In genomic region chr9:35000535-35001284, GRCh38 we compare ENCODE assay signal across 14 cellular contexts. TPM values are rescaled to one million over a fixed set of nuclear protein-coding genes. Genes with fewer than 3 reads are reported as not detected.
A peak's percentile ranks its signal among the peaks of the same experiment; 100 is the strongest.
DNase-seq lines count a peak whose midpoint lies in the region; ATAC-seq and TF ChIP-seq lines count a peak whose summit lies in the region.
"Had no signal": no experiment of that assay in that cellular context is flagged by ENCODE, and none has a peak within 500 bp of the region (broad histone marks: within the 10 kb centered on the region; RNA-seq: fewer than 3 reads in every experiment).

No MANE protein-coding gene starts in this region.

- no peak overlapping the region for H3K27ac ChIP-seq in IMR-90 (ENCODE audit: insufficient read depth, low read length)
- no peak overlapping the region for H3K27ac ChIP-seq in psoas muscle
- H3K27ac ChIP-seq in right lobe of liver: no peak overlapping the region
- H3K27ac ChIP-seq in CD4-positive, alpha-beta memory T cell (ENCODE audit: low read depth, low read length): no peak overlapping the region
- H3K27ac ChIP-seq: body of pancreas had no signal

- intact Hi-C loops in IMR-90 (cut with micrococcal nuclease): no loop called here
- intact Hi-C loops in psoas muscle (cut with DNase I): no loop called here
- intact Hi-C loops in right lobe of liver (cut with DNase I): no loop called here
- intact Hi-C loops in left colon (cut with DNase I, micrococcal nuclease): no loop called here
- intact Hi-C loops in CD4-positive, alpha-beta memory T cell (cut with micrococcal nuclease): no loop called here

- peak overlapping the region; percentile 79 for H2AK9ac ChIP-seq in IMR-90 (replicated peaks; ENCODE audit: low read depth, low read length, poor library complexity)

- peak overlapping the region; percentile 65 for H3K14ac ChIP-seq in IMR-90 (replicated peaks; ENCODE audit: low read depth, low read length)

- H3K23ac ChIP-seq in IMR-90 (ENCODE audit: low read depth, low read length): peak overlapping the region; percentile 41; the same call in 1 of the 2 replicates

- no peaks in the 10 kb centered on the region for H3K4me1 Mint-ChIP-seq in CD4-positive, alpha-beta memory T cell

- peak overlapping the region in 1 of 2 experiments; percentile 8; a peak in 1 of 4 replicates for H4K8ac ChIP-seq in IMR-90 (ENCODE audit: low read depth in 2 of 2, low read length in 2 of 2)

- H2BK15ac ChIP-seq in IMR-90 (ENCODE audit: low read depth, low read length): peak overlapping the region; percentile 57; the same call in 2 of the 3 replicates

- H4K91ac ChIP-seq in IMR-90 (ENCODE audit: insufficient read depth, low read depth, low read length): peak overlapping the region; percentile 40; the same call in 1 of the 2 replicates

- TF ChIP-seq CTCF in IMR-90 (conservative IDR thresholded peaks at IDR 0.05; ENCODE audit: low read depth, low read length): no peak
- TF ChIP-seq CTCF in psoas muscle (IDR thresholded peaks at IDR 0.05): no peak
- no peak for TF ChIP-seq CTCF in right lobe of liver (IDR thresholded peaks at IDR 0.05)

- H3K36me3 ChIP-seq in IMR-90 (ENCODE audit: control insufficient read depth, insufficient read depth, low read length) (peaks cover 17% of the 10 kb centered on the region), psoas muscle (ENCODE audit: insufficient read depth in 1 of 2, low read depth in 1 of 2) (peaks cover 0 to 25% of the 10 kb centered on the region in 2 donors), right lobe of liver (no peaks in the 10 kb centered on the region)
- no peaks in the 10 kb centered on the region for H3K36me3 ChIP-seq in CD4-positive, alpha-beta memory T cell (ENCODE audit: insufficient read depth, low read length)

- in situ Hi-C loops in IMR-90 (cut with MboI; ENCODE audit: low sequenced_read_pairs): no loop called here

- H3K4me1 ChIP-seq in IMR-90 (ENCODE audit: control insufficient read depth, insufficient read depth, low read length): peaks cover 9% of the 10 kb centered on the region
- H3K4me1 ChIP-seq in psoas muscle: peaks cover 48% of the 10 kb centered on the region
- peaks cover 0 to 19% (median 9%) of the 10 kb centered on the region in 4 donors for H3K4me1 ChIP-seq in right lobe of liver
- H3K4me1 ChIP-seq in CD4-positive, alpha-beta memory T cell (ENCODE audit: insufficient read depth, low read length): no peaks in the 10 kb centered on the region
- H3K4me1 ChIP-seq: body of pancreas had no signal

- no peak overlapping the region for H3K4me3 ChIP-seq in IMR-90 (ENCODE audit: insufficient read depth, low read depth, low read length)
- no peak overlapping the region for H3K4me3 ChIP-seq in psoas muscle
- no peak overlapping the region for H3K4me3 ChIP-seq in right lobe of liver
- H3K4me3 ChIP-seq in CD4-positive, alpha-beta memory T cell (ENCODE audit: low read length in 2 of 2): no peak overlapping the region
- H3K4me3 ChIP-seq: body of pancreas, sigmoid colon, thoracic aorta had no signal

- H3K27me3 Mint-ChIP-seq in CD4-positive, alpha-beta memory T cell: no peaks in the 10 kb centered on the region

- CTCF ChIA-PET in IMR-90 (lab: Yijun Ruan, JAX): interaction anchor here (1.2 kb wide), 1 partner anchor 51 kb away, joined by 3 read pairs; no protein-coding TSS in a partner anchor
- CTCF ChIA-PET in CD4-positive, alpha-beta memory T cell (lab: Charles Lee; ENCODE audit: partially characterized antibody): no interaction called here

- dilution Hi-C loops in IMR-90 (cut with HindIII; ENCODE audit: low sequenced_read_pairs, unreplicated experiment): no loop called here

- peak overlapping the region; percentile 49; the same call in 1 of the 2 replicates for H2BK20ac ChIP-seq in IMR-90 (ENCODE audit: low read depth, low read length)

- no CpG with 5 or more reads among the region's 6 CpGs for WGBS in IMR-90 (ENCODE audit: extremely low coverage in 2 of 2, insufficient read length in 1 of 2), 2 experiments
- 56 to 80% (median 64%) methylated on average over 6 of the region's 6 CpGs for WGBS in psoas muscle, 3 donors
- 100% methylated on average over 4 of the region's 6 CpGs for WGBS in right lobe of liver (ENCODE audit: insufficient coverage, low coverage, low lambda C conversion rate, missing lambda C conversion rate)

- H3K9me3 Mint-ChIP-seq in CD4-positive, alpha-beta memory T cell: no peaks in the 10 kb centered on the region

- no peaks in the 10 kb centered on the region for H3K9me3 ChIP-seq in IMR-90 (ENCODE audit: control insufficient read depth, insufficient read depth, low read length)
- H3K9me3 ChIP-seq in psoas muscle: no peaks in the 10 kb centered on the region
- H3K9me3 ChIP-seq in right lobe of liver: no peaks in the 10 kb centered on the region
- no peaks in the 10 kb centered on the region for H3K9me3 ChIP-seq in CD4-positive, alpha-beta memory T cell (ENCODE audit: control insufficient read depth in 1 of 2, low read length in 2 of 2)
- H3K9me3 ChIP-seq: body of pancreas, sigmoid colon, thoracic aorta had no signal

- no peak for TF ChIP-seq POLR2A in IMR-90 (IDR thresholded peaks at IDR 0.05; ENCODE audit: low read depth, low read length)
- no peak for TF ChIP-seq POLR2A in right lobe of liver (IDR thresholded peaks at IDR 0.05)

- POLR2A ChIA-PET in IMR-90 (lab: Charles Lee; ENCODE audit: unreplicated experiment): no interaction called here
- POLR2A ChIA-PET in CD4-positive, alpha-beta memory T cell (lab: Charles Lee; ENCODE audit: partially characterized antibody): no interaction called here

- no peak overlapping the region; the same call in 1 of the 2 replicates for H3K56ac ChIP-seq in IMR-90 (ENCODE audit: extremely low read depth, insufficient read depth, low read length)

- no peak overlapping the region for H4K5ac ChIP-seq in IMR-90 (ENCODE audit: low read depth, low read length)

- no peak for TF ChIP-seq RAD21 in IMR-90 (IDR thresholded peaks at IDR 0.05; ENCODE audit: low read length)

- H3K18ac ChIP-seq in IMR-90 (ENCODE audit: low read depth, low read length): peak overlapping the region; percentile 57; the same call in 1 of the 2 replicates

- H2BK120ac ChIP-seq in IMR-90 (ENCODE audit: low read depth, low read length): peak overlapping the region; percentile 49; the same call in 1 of the 2 replicates

- H3K4me3 Mint-ChIP-seq in CD4-positive, alpha-beta memory T cell: no peak overlapping the region

- H3K4me2 ChIP-seq in IMR-90 (ENCODE audit: low read depth, low read length): peak overlapping the region; percentile 29; the same call in 1 of the 2 replicates

- no peaks in the 10 kb centered on the region for H4K20me1 ChIP-seq in IMR-90 (ENCODE audit: insufficient read depth, low read length)

- H3K9ac ChIP-seq in IMR-90 (ENCODE audit: low read depth, low read length): no peak overlapping the region

- H3K27me3 ChIP-seq in IMR-90 (ENCODE audit: control insufficient read depth, insufficient read depth, low read length) (no peaks in the 10 kb centered on the region), psoas muscle (ENCODE audit: insufficient read depth in 3 of 3, low read length in 2 of 3) (no peaks in the 10 kb centered on the region), right lobe of liver (no peaks in the 10 kb centered on the region)
- H3K27me3 ChIP-seq in CD4-positive, alpha-beta memory T cell (ENCODE audit: insufficient read depth, low read length): no peaks in the 10 kb centered on the region
- H3K27me3 ChIP-seq: body of pancreas, sigmoid colon had no signal

- H3K36me3 Mint-ChIP-seq in CD4-positive, alpha-beta memory T cell: peaks cover 3 to 4% of the 10 kb centered on the region in 2 donors

- H3K79me1 ChIP-seq in IMR-90 (ENCODE audit: low read depth in 1 of 2, low read length in 2 of 2): peaks cover 6 to 16% of the 10 kb centered on the region in 2 experiments; a peak in 3 of 4 replicates

- peak overlapping the region; percentile 68 for H2BK5ac ChIP-seq in IMR-90 (ENCODE audit: low read depth, low read length, poor library complexity, severe bottlenecking)

- peak overlapping the region; percentile 27; the same call in 1 of the 2 replicates for H2AK5ac ChIP-seq in IMR-90 (ENCODE audit: low read depth, low read length)

- H3K27ac Mint-ChIP-seq in CD4-positive, alpha-beta memory T cell: no peak overlapping the region

- no TSS peak for BruUV-seq in IMR-90 (replicated peaks; lab: Mats Ljungman, UMichigan)

- peak; percentile 35 for DNase-seq in ELF-1 (ENCODE audit: low read depth, low spot score)
- peak; percentile 70 for DNase-seq in IMR-90
- no peak for DNase-seq in psoas muscle
- no peak for DNase-seq in right lobe of liver
- no peak for DNase-seq in left colon
- DNase-seq in CD4-positive, alpha-beta memory T cell: no peak
- DNase-seq: activated T-cell treated with anti-CD3 and anti-CD28 coated beads for 4 hours, body of pancreas, NCI-H1048, NCI-H524 treated with DMSO at 0.1 percent for 48 hours, sigmoid colon had no signal

- ATAC-seq in IMR-90 (ENCODE audit: low read depth) (peak; percentile 66), esophagus mucosa (peak; percentile 86), psoas muscle (peak; percentile 62 to 83 (median 78)), right lobe of liver (no peak), left colon (no peak)
- ATAC-seq: body of pancreas, Right ventricle myocardium inferior had no signal

- peak overlapping the region; percentile 58 for H2AFZ ChIP-seq in IMR-90 (replicated peaks; ENCODE audit: low read length, poor library complexity)

- H3K9me1 ChIP-seq in IMR-90 (ENCODE audit: insufficient read depth, low read length): peaks cover 20% of the 10 kb centered on the region

- H3K4ac ChIP-seq in IMR-90 (ENCODE audit: low read depth, low read length): peak overlapping the region; percentile 52; the same call in 1 of the 2 replicates

RNA-seq across cellular contexts. Expression of gene DNAJB5, which starts 11.2 kb away (rescaled TPM):
- total RNA-seq in IMR-90 (2012; rRNA removed): 11.7 and 14.9 TPM in 2 replicates
- 9.9 and 11.4 TPM in 2 replicates for polyA plus RNA-seq in IMR-90 (2012; rRNA removed)
- 6.4 and 9.0 TPM in 2 replicates for polyA plus RNA-seq in IMR-90 (2012; cell fraction: cytosol; rRNA removed)
- polyA plus RNA-seq in IMR-90 (2012; cell fraction: nucleus; rRNA removed; ENCODE audit: low replicate concordance): 3.5 and 4.0 TPM in 2 replicates
- total RNA-seq in esophagus mucosa: 3.4 TPM
- total RNA-seq in psoas muscle: 100 to 1,000 TPM in 2 of 4 donors, 10 to 100 TPM in 2; 74.4 to 260 (median 152) TPM
- 100 to 1,000 TPM in 2 of 3 donors, 10 to 100 TPM in 1; 44.2 to 148 (median 145) TPM for polyA plus RNA-seq in psoas muscle
- total RNA-seq in right lobe of liver: 1 to 10 TPM; 1.1 to 3.5 (median 1.7) TPM
- total RNA-seq in left colon: 1 to 10 TPM; 1.2 to 7.1 TPM
- total RNA-seq in CD4-positive, alpha-beta memory T cell: under 1 TPM; 0.73 to 0.97 TPM
- 1 to 10 TPM in 1 of 2 donors, under 1 TPM in 1; 0.91 to 2.2 TPM for polyA plus RNA-seq in CD4-positive, alpha-beta memory T cell

RNA-seq across cellular contexts. Expression of gene PHF24, which starts 42.6 kb away (rescaled TPM):
- total RNA-seq in IMR-90 (2012; rRNA removed) (not detected in 2 replicates), esophagus mucosa (0.48 TPM), psoas muscle (under 1 TPM in 2 of 4 donors, not detected in 2; 0.04 to 0.11 TPM), right lobe of liver (under 1 TPM in 2 of 6 experiments, not detected in 4; 0.04 to 0.06 TPM), left colon (under 1 TPM; 0.12 to 0.22 TPM)
- polyA plus RNA-seq in IMR-90 (2012; rRNA removed) (0.02 TPM in 1 of 2 replicates, not detected in the other), psoas muscle (under 1 TPM in 2 of 3 donors, not detected in 1; 0.03 to 0.04 TPM)
- polyA plus RNA-seq in IMR-90 (2012; cell fraction: cytosol; rRNA removed): not detected in 2 replicates
- polyA plus RNA-seq in IMR-90 (2012; cell fraction: nucleus; rRNA removed; ENCODE audit: low replicate concordance): not detected in 2 replicates
- not detected for total RNA-seq in CD4-positive, alpha-beta memory T cell
- not detected for polyA plus RNA-seq in CD4-positive, alpha-beta memory T cell

Comparison
In these comparisons a context has a peak if more than half of its experiments do, and no peak if none do; other contexts are left out.
1. DNase-seq: peak in ELF-1 (single experiment) and IMR-90 (single experiment); none in psoas muscle (0 of 2), right lobe of liver (0 of 3), left colon (0 of 2) and CD4-positive, alpha-beta memory T cell (0 of 5).
2. ATAC-seq: peak in IMR-90 (single experiment), esophagus mucosa (single experiment) and psoas muscle (4 of 4); none in right lobe of liver (0 of 4) and left colon (single experiment).